8 cellular contexts compared by ENCODE assay signal in the genomic region with DNA sequence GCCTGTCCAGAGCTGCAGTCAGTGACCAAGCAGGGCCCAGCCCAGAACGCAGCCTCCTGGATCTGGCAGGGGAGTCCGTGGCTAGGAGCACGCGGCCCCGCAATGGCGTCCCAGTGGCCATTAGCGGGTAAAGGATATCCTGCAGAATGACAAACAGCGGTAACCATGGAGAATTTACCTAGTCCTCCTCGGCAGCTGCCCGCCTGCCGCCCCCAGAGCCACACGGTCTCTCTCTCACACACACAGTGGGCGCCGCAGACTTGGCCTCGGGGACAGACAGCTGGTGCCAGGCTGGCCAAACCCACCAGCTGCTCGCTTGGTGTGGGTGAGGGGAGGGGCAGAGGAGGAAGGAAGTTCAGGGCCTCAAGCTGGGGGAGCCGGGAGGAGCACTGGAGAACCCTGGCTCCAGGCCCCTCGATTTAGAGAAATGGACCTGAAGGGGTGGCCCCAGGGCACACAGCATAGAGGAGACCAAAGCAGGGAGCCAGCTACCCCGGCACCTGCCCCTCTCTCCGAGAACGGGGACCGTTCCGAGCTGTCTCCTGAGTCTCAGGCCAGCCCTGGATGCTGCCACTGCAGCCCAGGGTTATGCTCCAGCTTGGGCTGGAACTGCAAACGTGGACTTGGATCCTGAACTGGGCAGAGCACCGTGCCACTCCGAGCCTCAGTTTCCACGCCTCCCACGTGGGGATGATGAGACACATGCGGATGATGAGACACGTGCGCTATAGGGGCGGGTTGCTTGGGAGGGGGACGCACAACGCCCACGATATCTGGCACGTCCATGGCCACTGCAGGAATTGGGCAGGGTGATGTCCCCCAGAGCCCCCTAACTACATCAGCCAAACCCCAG. TPM values are rescaled to one million over a fixed set of nuclear protein-coding genes. Genes with fewer than 3 reads are reported as not detected.
DNase-seq lines count a peak whose midpoint lies in the region; ATAC-seq lines count a peak whose summit lies in the region.

No MANE protein-coding gene starts in this region.

- no peaks in the 10 kb centered on the region for H3K9me3 ChIP-seq in naive thymus-derived CD4-positive, alpha-beta T cell (ENCODE audit: control insufficient read depth in 2 of 3, low read length in 3 of 3)
- H3K9me3 ChIP-seq in effector memory CD4-positive, alpha-beta T cell (ENCODE audit: control insufficient read depth, low read length), result no peaks in the 10 kb centered on the region

- peaks cover 0 to 3% (median 0%) of the 10 kb centered on the region in 5 donors for H3K36me3 Mint-ChIP-seq in naive thymus-derived CD4-positive, alpha-beta T cell

- no peak for ATAC-seq in naive thymus-derived CD4-positive, alpha-beta T cell
- ATAC-seq in GM19035 (IDR thresholded peaks at IDR 0.05; ENCODE audit: unreplicated experiment), result no peak
- ATAC-seq in GM21717 (IDR thresholded peaks at IDR 0.05; ENCODE audit: unreplicated experiment), result no peak
- no peak for ATAC-seq in HG02884 (IDR thresholded peaks at IDR 0.05; ENCODE audit: unreplicated experiment)

- peak overlapping the region; percentile 15 to 75 (median 48) for H3K27ac Mint-ChIP-seq in naive thymus-derived CD4-positive, alpha-beta T cell

- H3K4me3 Mint-ChIP-seq in naive thymus-derived CD4-positive, alpha-beta T cell, result peak overlapping the region; percentile 27 to 87 (median 78)

- peak overlapping the region; percentile 92 for H3K27ac ChIP-seq in caudate nucleus (ENCODE audit: low read depth, low read length)
- no peak overlapping the region for H3K27ac ChIP-seq in naive thymus-derived CD4-positive, alpha-beta T cell (ENCODE audit: low read depth, low read length)
- H3K27ac ChIP-seq in effector memory CD4-positive, alpha-beta T cell (ENCODE audit: insufficient read depth, low read length, poor library complexity, severe bottlenecking), result no peak overlapping the region

- peak; percentile 12 for DNase-seq in DMS153 (lab: John Stamatoyannopoulos, UW)
- DNase-seq in NCI-H146 (lab: John Stamatoyannopoulos, UW), result peak; percentile 60
- peak in 58 of 61 donors; percentile 29 to 80 (median 64) for DNase-seq in caudate nucleus (lab: John Stamatoyannopoulos, UW)
- DNase-seq in naive thymus-derived CD4-positive, alpha-beta T cell, result no peak
- DNase-seq in effector memory CD4-positive, alpha-beta T cell, result no peak

- H3K27me3 Mint-ChIP-seq in naive thymus-derived CD4-positive, alpha-beta T cell, result no peaks in the 10 kb centered on the region

- intact Hi-C loops in naive thymus-derived CD4-positive, alpha-beta T cell (cut with micrococcal nuclease), result no loop called here

- no peaks in the 10 kb centered on the region for H3K27me3 ChIP-seq in naive thymus-derived CD4-positive, alpha-beta T cell (ENCODE audit: control insufficient read depth in 2 of 2, insufficient read depth in 2 of 2, low read length in 2 of 2)
- H3K27me3 ChIP-seq in effector memory CD4-positive, alpha-beta T cell (replicated peaks; ENCODE audit: control insufficient read depth, insufficient read depth, low read length, poor library complexity, severe bottlenecking), result no peaks in the 10 kb centered on the region

- CTCF ChIA-PET in naive thymus-derived CD4-positive, alpha-beta T cell (lab: Charles Lee), result no interaction called here

- no peaks in the 10 kb centered on the region for H3K9me3 Mint-ChIP-seq in naive thymus-derived CD4-positive, alpha-beta T cell

- H3K4me1 Mint-ChIP-seq in naive thymus-derived CD4-positive, alpha-beta T cell, result peaks cover 7 to 32% (median 21%) of the 10 kb centered on the region in 7 donors

- no peak overlapping the region for H3K4me3 ChIP-seq in naive thymus-derived CD4-positive, alpha-beta T cell (ENCODE audit: low read length)
- H3K4me3 ChIP-seq in effector memory CD4-positive, alpha-beta T cell (ENCODE audit: insufficient read depth, low read depth, low read length, poor library complexity, severe bottlenecking), result no peak overlapping the region

- POLR2A ChIA-PET in naive thymus-derived CD4-positive, alpha-beta T cell (lab: Charles Lee), result interaction anchor here (1.1 to 2.0 kb wide), 2 partner anchors 12 to 35 kb away, joined by 4 to 8 read pairs; a partner anchor contains a TSS

- no peaks in the 10 kb centered on the region for H3K36me3 ChIP-seq in naive thymus-derived CD4-positive, alpha-beta T cell (ENCODE audit: control insufficient read depth in 2 of 3, insufficient read depth in 3 of 3, low read length in 3 of 3)
- no peaks in the 10 kb centered on the region for H3K36me3 ChIP-seq in effector memory CD4-positive, alpha-beta T cell (ENCODE audit: control insufficient read depth, insufficient read depth, low read length)

- peaks cover 12 to 18% of the 10 kb centered on the region in 2 donors for H3K4me1 ChIP-seq in naive thymus-derived CD4-positive, alpha-beta T cell (ENCODE audit: control insufficient read depth in 2 of 2, insufficient read depth in 2 of 2, low read length in 2 of 2)
- H3K4me1 ChIP-seq in effector memory CD4-positive, alpha-beta T cell (ENCODE audit: control insufficient read depth, insufficient read depth, low read length, poor library complexity, severe bottlenecking), result peaks cover 9% of the 10 kb centered on the region

RNA-seq across cellular contexts. Expression of a gene that starts 3.4 kb away (rescaled TPM):
- total RNA-seq in naive thymus-derived CD4-positive, alpha-beta T cell, result 10 to 100 TPM in 2 of 5 experiments, 1 to 10 TPM in 3; 3.6 to 45.1 (median 5.0) TPM
- 1 to 10 TPM; 1.3 to 3.2 TPM for polyA plus RNA-seq in naive thymus-derived CD4-positive, alpha-beta T cell

RNA-seq across cellular contexts. Expression of a gene that starts 35.0 kb away (rescaled TPM):
- 10 to 100 TPM; 26.8 to 56.9 (median 39.5) TPM for total RNA-seq in naive thymus-derived CD4-positive, alpha-beta T cell
- 10 to 100 TPM; 42.6 to 60.3 TPM for polyA plus RNA-seq in naive thymus-derived CD4-positive, alpha-beta T cell

RNA-seq across cellular contexts. Expression of a gene that starts 35.3 kb away (rescaled TPM):
- 100 to 1,000 TPM in 1 of 5 experiments, 10 to 100 TPM in 4; 71.0 to 102 (median 82.4) TPM for total RNA-seq in naive thymus-derived CD4-positive, alpha-beta T cell
- 10 to 100 TPM; 34.0 to 59.8 TPM for polyA plus RNA-seq in naive thymus-derived CD4-positive, alpha-beta T cell

Comparison
In these comparisons a context has a peak if more than half of its experiments do, and no peak if none do; other contexts are left out.
1. DNase-seq: peak in DMS153 (single experiment), NCI-H146 (single experiment) and caudate nucleus (58 of 61); none in naive thymus-derived CD4-positive, alpha-beta T cell (0 of 9) and effector memory CD4-positive, alpha-beta T cell (0 of 3).